In the genomic region with DNA sequence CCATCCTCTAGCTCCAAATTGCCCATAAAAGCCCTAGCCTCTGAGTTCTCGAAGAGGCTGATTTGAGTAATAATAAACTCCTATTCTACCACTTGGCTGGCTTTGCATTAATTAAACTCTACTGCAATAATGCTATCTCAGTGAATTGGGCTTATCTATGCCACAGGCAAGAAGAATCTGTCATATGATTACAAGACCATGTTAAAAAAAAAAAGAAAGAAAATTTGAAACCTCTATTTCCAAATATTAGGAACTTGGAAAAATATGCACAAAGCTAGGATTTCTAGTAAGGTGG, we compare ENCODE assay signal across 19 cellular contexts. TPM values are rescaled to one million over a fixed set of nuclear protein-coding genes. Genes with fewer than 3 reads are reported as not detected.
DNase-seq lines count a peak whose midpoint lies in the region; ATAC-seq and TF ChIP-seq lines count a peak whose summit lies in the region.
"Had no signal": no experiment of that assay in that cellular context is flagged by ENCODE, and none has a peak within 500 bp of the region (broad histone marks: within the 10 kb centered on the region; RNA-seq: fewer than 3 reads in every experiment).

No MANE protein-coding gene starts in this region.

- no peak overlapping the region for H3K4me3 Mint-ChIP-seq in T-cell
- H3K4me3 Mint-ChIP-seq: CD4-positive, alpha-beta T cell had no signal

- no peaks in the 10 kb centered on the region for H3K79me1 ChIP-seq in mesendoderm (ENCODE audit: low read length)

- no peak for ATAC-seq in heart left ventricle
- ATAC-seq in T-cell (replicated peaks in 1 of 4), result no peak
- ATAC-seq: HCT116 had no signal

- H3K36me3 ChIP-seq in SK-N-MC (ENCODE audit: insufficient read depth, low read length) (no peaks in the 10 kb centered on the region), mesendoderm (ENCODE audit: control insufficient read depth, insufficient read depth, low read length) (no peaks in the 10 kb centered on the region), heart left ventricle (no peaks in the 10 kb centered on the region)
- H3K36me3 ChIP-seq: BLaER1 had no signal

- no peak overlapping the region for H2BK15ac ChIP-seq in mesendoderm (replicated peaks; ENCODE audit: low read depth)

- POLR2A ChIA-PET in T-cell (lab: Charles Lee), result interaction anchor here in 1 of 2 donors (0.6 kb wide), 1 partner anchor 152 kb away, joined by 3 read pairs; no protein-coding TSS in a partner anchor

- H3K4me3 ChIP-seq in SK-N-MC (no peak overlapping the region), mesendoderm (ENCODE audit: low read length) (no peak overlapping the region), heart left ventricle (no peak overlapping the region)
- H3K4me3 ChIP-seq: BLaER1 had no signal

- CTCF ChIA-PET in T-cell (lab: Charles Lee), result interaction anchor here in 1 of 2 donors (0.6 to 1.8 kb wide), 2 partner anchors 16 to 256 kb away, joined by 3 to 5 read pairs; no protein-coding TSS in a partner anchor

- no peak overlapping the region for H2AK5ac ChIP-seq in mesendoderm (ENCODE audit: low read length)

- no peaks in the 10 kb centered on the region for H3K4me1 Mint-ChIP-seq in T-cell

- H3K56ac ChIP-seq in mesendoderm (ENCODE audit: low read length), result no peak overlapping the region

- intact Hi-C loops in heart left ventricle (cut with DNase I), result loop anchor here in 4 of 10 donors (5.0 to 10.0 kb wide), 5 partner anchors 52 to 549 kb away; no protein-coding TSS in a partner anchor

- H2BK5ac ChIP-seq in mesendoderm (ENCODE audit: low read length), result no peak overlapping the region

- WGBS in mesendoderm (ENCODE audit: extremely low coverage, insufficient coverage, low lambda C conversion rate), result no CpG with 5 or more reads among the region's 1 CpG
- WGBS in heart left ventricle, 4 donors, result 81 to 95% (median 85%) methylated on average over 1 of the region's 1 CpG

- TF ChIP-seq POLR2A in heart left ventricle (IDR thresholded peaks at IDR 0.05), result no peak

- in situ Hi-C loops in GM13977 (cut with MboI; ENCODE audit: low pct_unique_long_range_greater_than_20kb, low sequenced_read_pairs, unreplicated experiment), result no loop called here

- H3K9ac ChIP-seq in SK-N-MC (ENCODE audit: insufficient read length) (no peak overlapping the region), mesendoderm (ENCODE audit: low read length) (no peak overlapping the region)
- H3K9ac ChIP-seq: BLaER1 had no signal

- H3K18ac ChIP-seq in mesendoderm (ENCODE audit: low read length), result no peak overlapping the region

- H3K9me3 ChIP-seq in SK-N-MC (ENCODE audit: low read depth, low read length), result no peaks in the 10 kb centered on the region
- no peaks in the 10 kb centered on the region for H3K9me3 ChIP-seq in heart left ventricle
- H3K9me3 ChIP-seq: BLaER1 had no signal

- H3K27ac ChIP-seq in SK-N-MC, result peak overlapping the region; percentile 49; the same call in 1 of the 2 replicates
- no peak overlapping the region for H3K27ac ChIP-seq in mesendoderm (ENCODE audit: low read depth, low read length)
- no peak overlapping the region for H3K27ac ChIP-seq in heart left ventricle
- H3K27ac ChIP-seq: 22Rv1, BLaER1, HL-60 had no signal

- no peak overlapping the region for H3K23ac ChIP-seq in mesendoderm (ENCODE audit: low read length)

- H3K27me3 ChIP-seq in mesendoderm (ENCODE audit: insufficient read depth, low read length, poor library complexity) (peaks cover 2% of the 10 kb centered on the region), heart left ventricle (no peaks in the 10 kb centered on the region)
- H3K27me3 ChIP-seq: BLaER1 had no signal

- no peak overlapping the region for H3K4ac ChIP-seq in mesendoderm (ENCODE audit: low read depth, low read length)

- H3K36me3 Mint-ChIP-seq in T-cell, result no peaks in the 10 kb centered on the region

- peaks cover 7 to 36% of the 10 kb centered on the region in 2 donors for H3K27me3 Mint-ChIP-seq in T-cell

- no peak overlapping the region for H4K8ac ChIP-seq in mesendoderm (ENCODE audit: low read depth, low read length)

- no peaks in the 10 kb centered on the region for H3K9me3 Mint-ChIP-seq in T-cell
- H3K9me3 Mint-ChIP-seq: CD4-positive, alpha-beta T cell had no signal

- DNase-seq in NCI-H82 (lab: John Stamatoyannopoulos, UW) (peak; percentile 51), NCI-H82 treated with DMSO at 0.1 percent for 48 hours (lab: John Stamatoyannopoulos, UW; ENCODE audit: unreplicated experiment) (no peak), SK-N-MC (ENCODE audit: low read depth, low spot score) (no peak), mesendoderm (peak; percentile 55), GM13977 (ENCODE audit: low spot score) (no peak), heart left ventricle (no peak), T-cell (no peak)
- DNase-seq: CD4-positive, alpha-beta T cell; NCI-H1048; NCI-H1417; NCI-H1694; NCI-H2029 treated with DMSO at 0.1 percent for 48 hours; NCI-H446 treated with DMSO at 0.1 percent for 48 hours; NCI-H526; SIG-M5 had no signal

- H3K4me1 ChIP-seq in mesendoderm (ENCODE audit: control insufficient read depth, low read depth, low read length), result peaks cover 2% of the 10 kb centered on the region
- peaks cover 0 to 14% (median 0%) of the 10 kb centered on the region in 12 donors for H3K4me1 ChIP-seq in heart left ventricle
- H3K4me1 ChIP-seq: BLaER1 had no signal

- no peak overlapping the region for H4K5ac ChIP-seq in mesendoderm (ENCODE audit: low read length)

- TF ChIP-seq CTCF in GM13977 (IDR thresholded peaks at IDR 0.05; ENCODE audit: extremely low read depth, insufficient read depth, missing control alignments) (no peak), heart left ventricle (IDR thresholded peaks at IDR 0.05) (no peak)

- H2BK120ac ChIP-seq in mesendoderm (ENCODE audit: low read depth, low read length), result no peak overlapping the region

- H3K4me2 ChIP-seq in mesendoderm (ENCODE audit: low read length), result no peak overlapping the region
- H3K4me2 ChIP-seq: BLaER1 had no signal

- H3K27ac Mint-ChIP-seq in T-cell, result no peak overlapping the region
- H3K27ac Mint-ChIP-seq: CD4-positive, alpha-beta T cell had no signal

- no peaks in the 10 kb centered on the region for H3K79me2 ChIP-seq in mesendoderm (ENCODE audit: control insufficient read depth, insufficient read depth, low read length)

RNA-seq across cellular contexts. Expression of gene SGIP1, which starts 27.6 kb away (rescaled TPM):
- polyA plus RNA-seq in mesendoderm (2013, experiment 1 of 2), result 0.77 TPM
- polyA plus RNA-seq in mesendoderm (2013, experiment 2 of 2), result 0.84 TPM
- total RNA-seq in heart left ventricle (10 to 100 TPM in 4 of 9 donors, 1 to 10 TPM in 5; 2.1 to 17.3 (median 5.0) TPM), T-cell (not detected)
- 1 to 10 TPM; 3.7 to 4.0 TPM for polyA plus RNA-seq in heart left ventricle

Comparison
In these comparisons a context has a peak if more than half of its experiments do, and no peak if none do; other contexts are left out.
1. DNase-seq: peak in NCI-H82 (single experiment) and mesendoderm (single experiment); none in NCI-H82 treated with DMSO at 0.1 percent for 48 hours (single experiment), SK-N-MC (single experiment), GM13977 (single experiment), heart left ventricle (0 of 5) and T-cell (0 of 34).